ENCODE assay signal across 12 cellular contexts in the genomic region with DNA sequence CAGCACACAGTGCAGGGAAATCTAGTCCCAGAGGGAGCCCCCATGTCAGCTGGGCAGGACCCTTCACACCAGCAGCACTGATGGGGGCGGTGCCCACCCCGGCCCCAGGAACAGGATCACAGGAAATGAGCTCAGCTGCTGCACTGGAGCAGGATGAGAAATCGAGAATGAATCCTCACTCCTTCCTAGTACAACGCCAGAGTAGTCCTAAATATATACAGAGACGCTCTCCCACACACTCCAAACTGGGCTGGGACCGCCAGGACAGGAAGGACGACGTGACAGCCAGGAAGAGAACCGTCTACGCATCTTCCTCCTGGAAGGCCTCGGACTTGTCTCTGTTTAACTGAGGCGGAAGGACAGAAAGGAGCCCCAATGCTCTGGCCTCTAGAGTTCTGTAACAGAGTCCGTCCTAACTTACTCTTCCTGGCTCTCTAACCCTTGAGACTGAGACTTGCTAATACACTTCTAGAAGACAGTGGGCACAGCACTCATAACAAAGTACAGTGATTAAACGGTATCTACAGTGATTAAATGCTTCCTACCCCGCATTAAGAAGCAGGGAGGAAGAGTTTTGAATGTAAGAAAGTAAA. TPM values are rescaled to one million over a fixed set of nuclear protein-coding genes. Genes with fewer than 3 reads are reported as not detected.
DNase-seq lines count a peak whose midpoint lies in the region; ATAC-seq and TF ChIP-seq lines count a peak whose summit lies in the region.
"Had no signal": no experiment of that assay in that cellular context is flagged by ENCODE, and none has a peak within 500 bp of the region (broad histone marks: within the 10 kb centered on the region; RNA-seq: fewer than 3 reads in every experiment).

No MANE protein-coding gene starts in this region.

- H3K27me3 ChIP-seq in duodenal mucosa (ENCODE audit: control insufficient read depth in 1 of 2, insufficient read depth in 2 of 2, low read length in 2 of 2): no peaks in the 10 kb centered on the region

- H3K4me3 Mint-ChIP-seq in mesothelial cell of epicardium: peak overlapping the region; percentile 49
- H3K4me3 Mint-ChIP-seq: activated CD4-positive, alpha-beta T cell treated with anti-CD3 and anti-CD28 coated beads for 36 hours had no signal

- TF ChIP-seq CTCF in NB4 (IDR thresholded peaks at IDR 0.05; ENCODE audit: low read depth, low read length): no peak
- no peak for TF ChIP-seq CTCF in mesothelial cell of epicardium (IDR thresholded peaks at IDR 0.05; ENCODE audit: unreplicated experiment)

- peak overlapping the region in 1 of 2 donors; percentile 34 for H3K9ac ChIP-seq in duodenal mucosa (ENCODE audit: low read depth in 1 of 2, low read length in 2 of 2)

- H3K36me3 Mint-ChIP-seq in mesothelial cell of epicardium: peaks cover 23% of the 10 kb centered on the region

- H3K9me3 Mint-ChIP-seq in mesothelial cell of epicardium: peaks cover 8% of the 10 kb centered on the region

- DNase-seq in 8988T (peak; percentile 45), NB4 (ENCODE audit: low read depth) (peak; percentile 38), mesothelial cell of epicardium (ENCODE audit: low spot score in 2 of 2, unreplicated experiment in 2 of 2) (no peak), NCI-H1417 (lab: John Stamatoyannopoulos, UW) (no peak), cerebellar cortex (ENCODE audit: low spot score) (no peak), SW480 (ENCODE audit: low spot score) (no peak)
- DNase-seq: activated CD4-positive, alpha-beta T cell treated with anti-CD3 and anti-CD28 coated beads for 36 hours; AML-193; central memory CD4-positive, alpha-beta T cell; NCI-H2081 treated with DMSO at 0.1 percent for 48 hours had no signal

- no peak for TF ChIP-seq POLR2A in NB4 (IDR thresholded peaks at IDR 0.05; ENCODE audit: extremely low read depth, insufficient read length)

- peak overlapping the region; percentile 91 for H3K27ac Mint-ChIP-seq in mesothelial cell of epicardium
- H3K27ac Mint-ChIP-seq: activated CD4-positive, alpha-beta T cell treated with anti-CD3 and anti-CD28 coated beads for 36 hours had no signal

- H3K4me3 ChIP-seq in NB4 (ENCODE audit: low read depth, low read length) (no peak overlapping the region), duodenal mucosa (ENCODE audit: low read depth in 1 of 2, low read length in 2 of 2) (peak overlapping the region in 1 of 2 donors; percentile 18)

- peak overlapping the region; percentile 54 for H3K27ac ChIP-seq in duodenal mucosa (ENCODE audit: low read depth, low read length)

- peaks cover 19% of the 10 kb centered on the region for H3K4me1 Mint-ChIP-seq in mesothelial cell of epicardium
- H3K4me1 Mint-ChIP-seq: activated CD4-positive, alpha-beta T cell treated with anti-CD3 and anti-CD28 coated beads for 36 hours had no signal

- H3K4me1 ChIP-seq in duodenal mucosa (ENCODE audit: control insufficient read depth in 1 of 2, insufficient read depth in 2 of 2, low read length in 2 of 2): peaks cover 8 to 13% of the 10 kb centered on the region in 2 donors

- ATAC-seq in HG03196 (IDR thresholded peaks at IDR 0.05; ENCODE audit: unreplicated experiment): no peak
- ATAC-seq: activated CD4-positive, alpha-beta T cell treated with anti-CD3 and anti-CD28 coated beads for 36 hours had no signal

- H3K9me3 ChIP-seq in duodenal mucosa (ENCODE audit: control insufficient read depth in 1 of 2, low read length in 2 of 2): no peaks in the 10 kb centered on the region

- H3K36me3 ChIP-seq in duodenal mucosa (ENCODE audit: control insufficient read depth in 1 of 2, insufficient read depth in 2 of 2, low read length in 2 of 2): peaks cover 0 to 8% of the 10 kb centered on the region in 2 donors

- H3K27me3 Mint-ChIP-seq in mesothelial cell of epicardium (ENCODE audit: low read depth): no peaks in the 10 kb centered on the region

RNA-seq across cellular contexts. Expression of a gene that starts 33.4 kb away (rescaled TPM):
- total RNA-seq in mesothelial cell of epicardium: 92.9 to 103 TPM (median 99.4 TPM) in 3 replicates

Comparison
In these comparisons a context has a peak if more than half of its experiments do, and no peak if none do; other contexts are left out.
1. DNase-seq: peak in 8988T (single experiment) and NB4 (single experiment); none in mesothelial cell of epicardium (0 of 2), NCI-H1417 (0 of 3), cerebellar cortex (single experiment) and SW480 (single experiment).